ENCODE assay signal across 14 cellular contexts in the genomic region with DNA sequence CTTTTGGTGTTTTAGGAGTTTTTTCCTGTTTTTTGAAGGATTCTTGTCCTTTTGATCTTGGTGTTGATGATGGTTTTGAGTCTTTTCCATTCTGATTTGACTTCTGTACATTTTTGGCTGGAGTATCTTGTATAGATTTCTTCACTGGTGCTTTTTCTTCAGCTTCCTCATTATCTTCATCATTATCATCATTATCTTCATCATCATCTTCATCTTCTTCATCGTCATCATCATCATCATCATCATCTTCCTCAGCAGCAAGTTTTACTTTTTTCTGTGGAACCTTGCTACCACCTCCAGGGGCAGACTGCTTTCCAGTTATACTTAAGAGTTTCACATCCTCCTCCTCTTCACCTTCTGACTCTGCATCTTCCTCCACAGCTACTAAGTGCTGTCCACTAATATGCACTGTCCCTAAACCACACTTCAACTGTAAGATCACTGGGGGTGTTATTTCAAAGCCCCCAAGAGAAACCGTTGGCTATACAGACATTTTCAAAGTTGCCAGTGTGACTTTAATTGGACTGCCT. TPM values are rescaled to one million over a fixed set of nuclear protein-coding genes. Genes with fewer than 3 reads are reported as not detected.
"Had no signal": no experiment of that assay in that cellular context is flagged by ENCODE, and none has a peak within 500 bp of the region (broad histone marks: within the 10 kb centered on the region; RNA-seq: fewer than 3 reads in every experiment).

No MANE protein-coding gene starts in this region.

RNA-seq across cellular contexts. Expression of gene OIT3, which starts 24.3 kb away (rescaled TPM):
- total RNA-seq: activated B cell treated with CpG ODN at 0.5 μM for 24 hours; activated CD8-positive, alpha-beta T cell treated with anti-CD3 and anti-CD28 coated beads for 36 hours; activated T-cell treated with anti-CD3 and anti-CD28 coated beads, Interleukin-2, amount 50 U/mL, for 4 hours; activated T-helper 17 cell treated with anti-CD3 and anti-CD28 coated beads, Interleukin-2, amount 50 U/mL, for 72 hours; bronchial epithelial cell; esophagus muscularis mucosa; foreskin keratinocyte; T-helper 2 cell treated with Interferon-gamma antibody and Interleukin-4, amounts not matched to agents 100 ng/mL and 5 ng/mL, for 36 hours had no signal
- polyA plus RNA-seq: adipose tissue, foreskin keratinocyte, heart left ventricle had no signal

RNA-seq across cellular contexts. Expression of gene PLA2G12B, which starts 36.7 kb away (rescaled TPM):
- total RNA-seq: activated B cell treated with CpG ODN at 0.5 μM for 24 hours; activated CD8-positive, alpha-beta T cell treated with anti-CD3 and anti-CD28 coated beads for 36 hours; activated T-cell treated with anti-CD3 and anti-CD28 coated beads, Interleukin-2, amount 50 U/mL, for 4 hours; activated T-helper 17 cell treated with anti-CD3 and anti-CD28 coated beads, Interleukin-2, amount 50 U/mL, for 72 hours; astrocyte; bronchial epithelial cell; cardiac septum; cerebellum; esophagus muscularis mucosa; foreskin keratinocyte; gastrocnemius medialis; T-helper 2 cell treated with Interferon-gamma antibody and Interleukin-4, amounts not matched to agents 100 ng/mL and 5 ng/mL, for 36 hours had no signal
- polyA plus RNA-seq: adipose tissue, foreskin keratinocyte had no signal
